ENCODE assay signal across 9 cellular contexts in the genomic region with DNA sequence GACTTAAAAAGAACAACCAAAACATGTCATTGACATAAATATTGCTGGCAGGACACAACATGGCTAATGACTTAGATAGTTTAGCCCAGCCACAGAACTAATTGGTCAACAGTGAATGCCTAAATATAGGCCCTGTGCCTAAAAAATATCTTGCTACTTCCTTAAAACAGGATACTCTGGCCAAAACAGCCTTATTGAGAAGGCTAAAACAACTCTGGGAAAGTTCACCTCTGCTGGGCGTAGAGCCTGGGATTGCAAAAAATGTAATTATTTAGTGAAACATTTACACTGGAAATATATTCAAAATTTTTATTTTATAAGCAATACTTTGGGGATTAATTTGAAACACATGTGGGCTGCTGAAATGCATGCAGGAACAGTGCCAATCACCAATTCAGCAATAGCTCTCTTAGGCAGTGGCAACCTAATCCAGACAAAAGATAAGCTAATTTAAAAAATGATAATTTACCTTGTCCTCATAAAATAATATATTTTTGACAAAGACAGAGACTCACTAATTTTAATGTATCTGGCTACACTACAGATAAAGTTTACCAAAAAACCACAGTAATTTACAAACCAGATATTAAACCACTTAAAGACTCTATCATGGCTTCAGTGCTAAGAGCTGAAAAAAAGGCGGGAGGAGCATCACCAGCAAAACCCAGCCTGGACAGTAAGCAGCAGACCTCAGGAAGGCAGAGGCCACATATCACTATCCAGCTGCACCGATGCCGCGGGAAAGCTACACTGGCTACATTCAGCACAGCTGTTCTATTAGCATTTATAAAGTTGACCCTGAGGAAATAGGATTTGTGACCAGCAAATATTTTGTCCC. TPM values are rescaled to one million over a fixed set of nuclear protein-coding genes. Genes with fewer than 3 reads are reported as not detected.
A peak's percentile ranks its signal among the peaks of the same experiment; 100 is the strongest.
DNase-seq lines count a peak whose midpoint lies in the region; ATAC-seq and TF ChIP-seq lines count a peak whose summit lies in the region.
"Had no signal": no experiment of that assay in that cellular context is flagged by ENCODE, and none has a peak within 500 bp of the region (broad histone marks: within the 10 kb centered on the region; RNA-seq: fewer than 3 reads in every experiment).

No MANE protein-coding gene starts in this region.

- H3K4me1 ChIP-seq in CD8-positive, alpha-beta memory T cell (ENCODE audit: insufficient read depth, low read length), result peaks cover 31% of the 10 kb centered on the region
- no peaks in the 10 kb centered on the region for H3K4me1 ChIP-seq in SJCRH30
- H3K4me1 ChIP-seq in endocrine pancreas (ENCODE audit: control insufficient read depth, insufficient read depth, low read length), result peaks cover 24% of the 10 kb centered on the region
- H3K4me1 ChIP-seq in trophoblast cell (ENCODE audit: control insufficient read depth in 1 of 2, insufficient read depth in 2 of 2, low read length in 2 of 2), result no peaks in the 10 kb centered on the region

- no peak overlapping the region for H3K18ac ChIP-seq in trophoblast cell (ENCODE audit: low read length)

- TF ChIP-seq CTCF in Calu3 (IDR thresholded peaks at IDR 0.05; ENCODE audit: unreplicated experiment), result no peak

- peaks cover 4 to 14% (median 10%) of the 10 kb centered on the region in 3 donors for H3K36me3 Mint-ChIP-seq in CD8-positive, alpha-beta memory T cell
- peaks cover 17% of the 10 kb centered on the region for H3K36me3 Mint-ChIP-seq in natural killer cell treated with Interleukin-12 subunit alpha and Interleukin-12 subunit beta and Interleukin-15 and Interleukin-18, amount 100 ng/mL, for 72 hours
- peaks cover 4% of the 10 kb centered on the region for H3K36me3 Mint-ChIP-seq in Calu3 (ENCODE audit: insufficient read depth, unreplicated experiment)

- no peaks in the 10 kb centered on the region for H3K36me3 ChIP-seq in CD8-positive, alpha-beta memory T cell (ENCODE audit: insufficient read depth, low read length)
- 0 out of 2 replicates have a peak, but pooled peaks cover 5% of the 10 kb centered on the region for H3K36me3 ChIP-seq in SJCRH30
- no peaks in the 10 kb centered on the region for H3K36me3 ChIP-seq in endocrine pancreas (ENCODE audit: control insufficient read depth, insufficient read depth, low read length)
- peaks cover 0 to 4% of the 10 kb centered on the region in 2 experiments for H3K36me3 ChIP-seq in trophoblast cell (ENCODE audit: control insufficient read depth in 1 of 2, insufficient read depth in 2 of 2, low read length in 2 of 2)

- no peak overlapping the region for H3K4me3 ChIP-seq in CD8-positive, alpha-beta memory T cell (ENCODE audit: low read length)
- H3K4me3 ChIP-seq in SJCRH30 (no peak overlapping the region), endocrine pancreas (ENCODE audit: control insufficient read depth, insufficient read depth, low read length) (peak overlapping the region; percentile 5), trophoblast cell (ENCODE audit: low read depth, low read length) (no peak overlapping the region)

- no peak overlapping the region for H2BK120ac ChIP-seq in trophoblast cell (ENCODE audit: insufficient read depth, low read length, poor library complexity)

- peak overlapping the region in 5 of 7 donors; percentile 26 to 81 (median 58) for H3K4me3 Mint-ChIP-seq in CD8-positive, alpha-beta memory T cell
- H3K4me3 Mint-ChIP-seq in natural killer cell treated with Interleukin-12 subunit alpha and Interleukin-12 subunit beta and Interleukin-15 and Interleukin-18, amount 100 ng/mL, for 72 hours, result peak overlapping the region; percentile 71
- no peak overlapping the region for H3K4me3 Mint-ChIP-seq in Calu3 (ENCODE audit: low read depth, unreplicated experiment)

- intact Hi-C loops in Calu3 (cut with micrococcal nuclease; ENCODE audit: unreplicated experiment), result no loop called here

- WGBS in trophoblast cell (ENCODE audit: extremely low coverage, insufficient coverage, insufficient read length), result no CpG with 5 or more reads among the region's 5 CpGs

- CTCF ChIA-PET in CD8-positive, alpha-beta memory T cell (lab: Charles Lee), result interaction anchor here (0.9 to 2.3 kb wide), 2 partner anchors 19 to 51 kb away, joined by 3 to 7 read pairs; partner anchors contain the start of genes STRADB and TRAK2
- CTCF ChIA-PET in Calu3 (lab: Charles Lee), result interaction anchor here (0.8 to 1.3 kb wide), 2 partner anchors 12 to 17 kb away, joined by 3 to 4 read pairs; no protein-coding TSS in a partner anchor

- ATAC-seq in natural killer cell treated with Interleukin-12 subunit alpha and Interleukin-12 subunit beta and Interleukin-15 and Interleukin-18, amount 100 ng/mL, for 72 hours, result no peak
- ATAC-seq in GM18861 (IDR thresholded peaks at IDR 0.05; ENCODE audit: unreplicated experiment), result no peak

- H3K27ac ChIP-seq in CD8-positive, alpha-beta memory T cell (ENCODE audit: low read depth, low read length), result peak overlapping the region; percentile 2
- H3K27ac ChIP-seq in SJCRH30, result no peak overlapping the region
- H3K27ac ChIP-seq in trophoblast cell (ENCODE audit: low read depth, low read length), result no peak overlapping the region

- POLR2A ChIA-PET in CD8-positive, alpha-beta memory T cell (lab: Charles Lee), result interaction anchor here (0.5 to 1.3 kb wide), 3 partner anchors 10 to 16 kb away, joined by 3 to 4 read pairs (median 4); no protein-coding TSS in a partner anchor

- H3K79me2 ChIP-seq in trophoblast cell (ENCODE audit: control insufficient read depth, insufficient read depth, low read length, poor library complexity), result no peaks in the 10 kb centered on the region

- no peaks in the 10 kb centered on the region for H3K27me3 ChIP-seq in CD8-positive, alpha-beta memory T cell (ENCODE audit: insufficient read depth, low read length, poor library complexity, severe bottlenecking)
- no peaks in the 10 kb centered on the region for H3K27me3 ChIP-seq in SJCRH30
- H3K27me3 ChIP-seq in endocrine pancreas (ENCODE audit: control insufficient read depth, insufficient read depth, low read length), result no peaks in the 10 kb centered on the region
- no peaks in the 10 kb centered on the region for H3K27me3 ChIP-seq in trophoblast cell (ENCODE audit: insufficient read depth, low read length)

- peaks cover 53 to 73% (median 67%) of the 10 kb centered on the region in 3 donors for H3K4me1 Mint-ChIP-seq in CD8-positive, alpha-beta memory T cell
- H3K4me1 Mint-ChIP-seq in natural killer cell treated with Interleukin-12 subunit alpha and Interleukin-12 subunit beta and Interleukin-15 and Interleukin-18, amount 100 ng/mL, for 72 hours (ENCODE audit: low read depth in 2 of 2), result peaks cover 20 to 21% of the 10 kb centered on the region in 2 donors
- peaks cover 22% of the 10 kb centered on the region for H3K4me1 Mint-ChIP-seq in Calu3 (ENCODE audit: low read depth, unreplicated experiment)

- H3K14ac ChIP-seq in trophoblast cell (ENCODE audit: low read length), result no peak overlapping the region

- H3K9me3 ChIP-seq in CD8-positive, alpha-beta memory T cell (ENCODE audit: low read length), result no peaks in the 10 kb centered on the region
- H3K9me3 ChIP-seq in SJCRH30 (replicated peaks) (peaks cover 6% of the 10 kb centered on the region), endocrine pancreas (ENCODE audit: control insufficient read depth, low read length) (no peaks in the 10 kb centered on the region), trophoblast cell (ENCODE audit: insufficient read depth, low read depth, low read length) (peaks cover 2% of the 10 kb centered on the region)

- no peaks in the 10 kb centered on the region for H3K79me1 ChIP-seq in trophoblast cell (ENCODE audit: low read length)

- no peak for DNase-seq in CD8-positive, alpha-beta memory T cell
- peak; percentile 27 to 54 for DNase-seq in SJCRH30
- no peak for DNase-seq in natural killer cell treated with Interleukin-12 subunit alpha and Interleukin-12 subunit beta and Interleukin-15 and Interleukin-18, amount 100 ng/mL, for 72 hours (ENCODE audit: low spot score)
- DNase-seq in Calu3, result no peak
- DNase-seq in NCI-H510A (lab: John Stamatoyannopoulos, UW), result no peak
- no peak for DNase-seq in trophoblast cell

- no peak overlapping the region for H4K12ac ChIP-seq in trophoblast cell (ENCODE audit: low read depth, low read length)

- H3K23ac ChIP-seq in trophoblast cell (ENCODE audit: low read length), result no peak overlapping the region

- no peak overlapping the region for H4K91ac ChIP-seq in trophoblast cell (ENCODE audit: low read depth, low read length)

- no peaks in the 10 kb centered on the region for H3K9me3 Mint-ChIP-seq in CD8-positive, alpha-beta memory T cell
- peaks cover 4% of the 10 kb centered on the region for H3K9me3 Mint-ChIP-seq in natural killer cell treated with Interleukin-12 subunit alpha and Interleukin-12 subunit beta and Interleukin-15 and Interleukin-18, amount 100 ng/mL, for 72 hours
- H3K9me3 Mint-ChIP-seq in Calu3 (ENCODE audit: low read depth, unreplicated experiment), result peaks cover 7% of the 10 kb centered on the region

- no peak overlapping the region for H4K8ac ChIP-seq in trophoblast cell (ENCODE audit: low read depth, low read length)

- no peak overlapping the region for H2AFZ ChIP-seq in trophoblast cell (ENCODE audit: insufficient read depth, low read length, poor library complexity)

- no TSS peak for BruUV-seq in Calu3 (replicated peaks; lab: Mats Ljungman, UMichigan)

- H2BK5ac ChIP-seq in trophoblast cell (ENCODE audit: low read depth, low read length, poor library complexity), result no peak overlapping the region

- H3K27me3 Mint-ChIP-seq in CD8-positive, alpha-beta memory T cell, result no peaks in the 10 kb centered on the region
- H3K27me3 Mint-ChIP-seq in natural killer cell treated with Interleukin-12 subunit alpha and Interleukin-12 subunit beta and Interleukin-15 and Interleukin-18, amount 100 ng/mL, for 72 hours, result no peaks in the 10 kb centered on the region
- H3K27me3 Mint-ChIP-seq in Calu3 (ENCODE audit: unreplicated experiment), result no peaks in the 10 kb centered on the region
- H3K27me3 Mint-ChIP-seq: IgD-negative memory B cell had no signal

- H3K27ac Mint-ChIP-seq in CD8-positive, alpha-beta memory T cell, result peak overlapping the region; percentile 0 to 89 (median 78)
- H3K27ac Mint-ChIP-seq in natural killer cell treated with Interleukin-12 subunit alpha and Interleukin-12 subunit beta and Interleukin-15 and Interleukin-18, amount 100 ng/mL, for 72 hours, result peak overlapping the region; percentile 82 to 93
- no peak overlapping the region for H3K27ac Mint-ChIP-seq in Calu3 (ENCODE audit: unreplicated experiment)
- H3K27ac Mint-ChIP-seq: IgD-negative memory B cell had no signal

- no peak overlapping the region for H3K4ac ChIP-seq in trophoblast cell (ENCODE audit: low read depth, low read length)

- H2BK12ac ChIP-seq in trophoblast cell (ENCODE audit: low read length), result no peak overlapping the region

- no peak overlapping the region for H2AK5ac ChIP-seq in trophoblast cell (ENCODE audit: low read length)

- peak overlapping the region; percentile 41 for H3K9ac ChIP-seq in endocrine pancreas (ENCODE audit: control insufficient read depth, insufficient read depth, low read length)
- no peak overlapping the region for H3K9ac ChIP-seq in trophoblast cell (ENCODE audit: low read length)

- no peak overlapping the region for H3K4me2 ChIP-seq in trophoblast cell (ENCODE audit: low read length)

RNA-seq across cellular contexts. Expression of gene TRAK2, which starts 18.5 kb away (rescaled TPM):
- total RNA-seq in CD8-positive, alpha-beta memory T cell, result 10 to 100 TPM; 24.9 to 26.0 TPM
- polyA plus RNA-seq in CD8-positive, alpha-beta memory T cell, result 40.1 TPM
- total RNA-seq in SJCRH30 (2014; rRNA removed; shearing (Covaris generic)), result 14.8 and 15.3 TPM in 2 replicates
- total RNA-seq in natural killer cell treated with Interleukin-12 subunit alpha and Interleukin-12 subunit beta and Interleukin-15 and Interleukin-18, amount 100 ng/mL, for 72 hours, result 10 to 100 TPM; 27.6 to 29.9 TPM
- total RNA-seq in Calu3 (2022), result 24.4 TPM in 2 replicates
- polyA plus RNA-seq in trophoblast cell (2013), result 8.6 and 8.9 TPM in 2 replicates

RNA-seq across cellular contexts. Expression of gene STRADB, which starts 18.8 kb away (rescaled TPM):
- total RNA-seq in CD8-positive, alpha-beta memory T cell, result 10 to 100 TPM; 22.3 to 27.7 TPM
- polyA plus RNA-seq in CD8-positive, alpha-beta memory T cell, result 35.3 TPM
- total RNA-seq in SJCRH30 (2014; rRNA removed; shearing (Covaris generic)), result 26.5 and 27.6 TPM in 2 replicates
- 10 to 100 TPM; 11.8 to 21.3 TPM for total RNA-seq in natural killer cell treated with Interleukin-12 subunit alpha and Interleukin-12 subunit beta and Interleukin-15 and Interleukin-18, amount 100 ng/mL, for 72 hours
- 19.0 and 19.8 TPM in 2 replicates for total RNA-seq in Calu3 (2022)
- 17.5 and 18.8 TPM in 2 replicates for polyA plus RNA-seq in trophoblast cell (2013)

Comparison
In these comparisons a context has a peak if more than half of its experiments do, and no peak if none do; other contexts are left out.
1. DNase-seq: peak in SJCRH30 (2 of 2); none in CD8-positive, alpha-beta memory T cell (0 of 5), natural killer cell treated with Interleukin-12 subunit alpha and Interleukin-12 subunit beta and Interleukin-15 and Interleukin-18, amount 100 ng/mL, for 72 hours (single experiment), Calu3 (single experiment), NCI-H510A (single experiment) and trophoblast cell (0 of 2).